Comparison of ENCODE assay signal across 1 cellular context in genomic region chr7:102925962-102926825, GRCh38.
TF ChIP-seq lines count a peak whose summit lies in the region.

No MANE protein-coding gene starts in this region.

TF ChIP-seq in GM23338, 12 proteins besides CTCF, POLR2A, EP300 and RAD21 (continued from another document):
- TF ChIP-seq, protein P1, sequence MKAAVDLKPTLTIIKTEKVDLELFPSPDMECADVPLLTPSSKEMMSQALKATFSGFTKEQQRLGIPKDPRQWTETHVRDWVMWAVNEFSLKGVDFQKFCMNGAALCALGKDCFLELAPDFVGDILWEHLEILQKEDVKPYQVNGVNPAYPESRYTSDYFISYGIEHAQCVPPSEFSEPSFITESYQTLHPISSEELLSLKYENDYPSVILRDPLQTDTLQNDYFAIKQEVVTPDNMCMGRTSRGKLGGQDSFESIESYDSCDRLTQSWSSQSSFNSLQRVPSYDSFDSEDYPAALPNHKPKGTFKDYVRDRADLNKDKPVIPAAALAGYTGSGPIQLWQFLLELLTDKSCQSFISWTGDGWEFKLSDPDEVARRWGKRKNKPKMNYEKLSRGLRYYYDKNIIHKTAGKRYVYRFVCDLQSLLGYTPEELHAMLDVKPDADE (IDR thresholded peaks at IDR 0.05) = no peak; the same call in 1 of the 2 replicates
- TF ChIP-seq CREB1 (CRISPR knock-in tag; IDR thresholded peaks at IDR 0.05; ENCODE audit: low read depth) = no peak
- TF ChIP-seq STAT1 (IDR thresholded peaks at IDR 0.05; ENCODE audit: unreplicated experiment) = no peak
- TF ChIP-seq EZH2 (IDR thresholded peaks at IDR 0.05; ENCODE audit: low read depth, unreplicated experiment) = no peak
- no peak for TF ChIP-seq ZNF331 (CRISPR knock-in tag; IDR thresholded peaks at IDR 0.05; ENCODE audit: low read depth)
- TF ChIP-seq ZNF114 (CRISPR knock-in tag; IDR thresholded peaks at IDR 0.05) = no peak
- TF ChIP-seq POLR2AphosphoS5 (IDR thresholded peaks at IDR 0.05; ENCODE audit: low read depth) = no peak
- no peak for TF ChIP-seq JUNB (IDR thresholded peaks at IDR 0.05; ENCODE audit: unreplicated experiment)
- TF ChIP-seq EZH2phosphoT487 (IDR thresholded peaks at IDR 0.05; ENCODE audit: unreplicated experiment) = no peak
